8 cellular contexts compared by ENCODE assay signal in the genomic region with DNA sequence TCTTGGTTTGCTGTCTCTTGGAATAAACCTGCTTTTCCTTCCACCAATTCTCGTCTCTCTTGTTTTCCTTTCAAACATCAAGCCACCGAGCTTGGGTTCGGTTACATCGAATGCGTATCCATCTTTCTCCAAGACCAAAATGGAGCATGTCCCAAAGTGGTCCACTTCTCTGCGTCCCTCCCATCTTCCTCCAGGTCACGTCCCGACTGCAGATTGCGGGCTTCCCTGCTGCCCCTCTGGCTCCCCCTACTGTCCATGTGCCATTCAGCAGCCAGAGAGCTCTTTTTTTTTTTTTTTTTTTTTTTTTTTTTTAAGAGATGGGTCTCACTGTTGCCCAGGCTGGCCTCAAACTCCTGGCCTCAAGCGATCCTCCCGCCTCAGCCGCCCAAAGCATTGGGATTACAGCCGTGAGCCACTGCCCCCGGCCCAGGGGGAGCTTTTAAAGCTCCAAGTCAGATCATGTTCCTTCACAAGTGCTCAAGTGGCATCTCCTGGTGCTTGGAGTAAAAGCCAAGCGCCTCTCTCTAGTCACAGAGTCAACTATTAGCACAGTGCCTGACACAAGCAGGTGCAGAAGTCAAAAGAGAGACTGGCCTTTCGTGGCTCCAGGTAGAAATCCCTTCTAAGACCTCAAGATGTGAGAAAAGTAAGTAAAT. TPM values are rescaled to one million over a fixed set of nuclear protein-coding genes. Genes with fewer than 3 reads are reported as not detected.
A peak's percentile ranks its signal among the peaks of the same experiment; 100 is the strongest.
DNase-seq lines count a peak whose midpoint lies in the region; ATAC-seq, FAIRE-seq and TF ChIP-seq lines count a peak whose summit lies in the region.

No MANE protein-coding gene starts in this region.

- TF ChIP-seq CTCF in HepG2 (CRISPR knock-in tag; IDR thresholded peaks at IDR 0.05): peak; percentile 78

- intact Hi-C loops in HepG2 (cut with micrococcal nuclease; ENCODE audit: unreplicated experiment): no loop called here

- CTCF ChIA-PET in HepG2 (lab: Yijun Ruan, JAX; ENCODE audit: low intra/inter-chr PET ratio, low total read pairs): interaction anchor here (0.6 to 1.6 kb wide), 3 partner anchors 14 to 69 kb away, joined by 3 to 7 read pairs (median 4); no protein-coding TSS in a partner anchor

- 8% methylated on average over 16 of the region's 16 CpGs for WGBS in HepG2 (ENCODE audit: low lambda C conversion rate)

- peak; percentile 23 for FAIRE-seq in HepG2 (lab: Jason Lieb, UNC)

- H3K9ac ChIP-seq in HepG2 (ENCODE audit: insufficient read depth, low read depth, low read length): no peak overlapping the region

- H3K9me3 ChIP-seq in HepG2 (ENCODE audit: low read length): no peaks in the 10 kb centered on the region

- H3K27ac ChIP-seq in caudate nucleus (ENCODE audit: low read depth, low read length): no peak overlapping the region
- H3K27ac ChIP-seq in HepG2 (ENCODE audit: extremely low read length, insufficient read depth, low read length): no peak overlapping the region

- no peak overlapping the region for H3K4me2 ChIP-seq in HepG2 (ENCODE audit: low read depth, low read length)

- in situ Hi-C loops in HepG2 (cut with HindIII; ENCODE audit: extremely low pct_ligation_motif_present, low pct_unique_long_range_greater_than_20kb): no loop called here

- BruUV-seq in HepG2 (replicated peaks; lab: Mats Ljungman, UMichigan): no TSS peak

- no peak overlapping the region for H3K4me3 ChIP-seq in HepG2 (replicated peaks in 1 of 3; ENCODE audit: insufficient read depth in 1 of 3, low read depth in 2 of 3, low read length in 3 of 3)

- TF ChIP-seq EP300 in HepG2 (IDR thresholded peaks at IDR 0.05; ENCODE audit: low read depth in 2 of 2, low read length in 2 of 2): no peak
- no peak for TF ChIP-seq EP300 in HepG2 (CRISPR knock-in tag; IDR thresholded peaks at IDR 0.05; ENCODE audit: borderline replicate concordance)

- no peaks in the 10 kb centered on the region for H3K79me2 ChIP-seq in HepG2 (ENCODE audit: insufficient read depth, low read length)

- peaks cover 12% of the 10 kb centered on the region for H3K4me1 ChIP-seq in HepG2 (ENCODE audit: insufficient read depth, low read length)

- H3K27me3 ChIP-seq in HepG2 (ENCODE audit: control insufficient read depth in 1 of 2, insufficient read depth in 2 of 2, low read length in 2 of 2): peaks cover 0 to 10% of the 10 kb centered on the region in 2 experiments; a peak in 1 of 5 replicates

- POLR2A ChIA-PET in HepG2 (lab: Yijun Ruan, JAX): no interaction called here

- no peaks in the 10 kb centered on the region for H3K36me3 ChIP-seq in HepG2 (replicated peaks in 1 of 2; ENCODE audit: control insufficient read depth in 1 of 2, insufficient read depth in 2 of 2, low read length in 2 of 2)

- no peak for TF ChIP-seq POLR2A in HepG2 (IDR thresholded peaks at IDR 0.05; ENCODE audit: insufficient read depth in 1 of 2, low read depth in 2 of 2, low read length in 2 of 2)

- H2AFZ ChIP-seq in HepG2 (ENCODE audit: low read length): no peak overlapping the region

- ATAC-seq in HepG2: peak; percentile 36
- no peak for ATAC-seq in GM21367 (IDR thresholded peaks at IDR 0.05; ENCODE audit: unreplicated experiment)

- H4K20me1 ChIP-seq in HepG2 (ENCODE audit: insufficient read depth, low read length): no peaks in the 10 kb centered on the region

- TF ChIP-seq RAD21 in HepG2 (CRISPR knock-in tag; IDR thresholded peaks at IDR 0.05): no peak

- DNase-seq in NCI-H526 (lab: John Stamatoyannopoulos, UW) (peak; percentile 19 to 59), NCI-H526 treated with DMSO at 0.1 percent for 48 hours (lab: John Stamatoyannopoulos, UW) (no peak), NCI-H1436 (lab: John Stamatoyannopoulos, UW) (peak; percentile 59), caudate nucleus (lab: John Stamatoyannopoulos, UW) (peak in 46 of 61 donors; percentile 2 to 64 (median 22)), HepG2 (ENCODE audit: low spot score) (peak; percentile 57)
- DNase-seq in activated CD4-positive, CD25-positive, alpha-beta regulatory T cell treated with anti-CD3 and anti-CD28 coated beads, Interleukin-2, amount 50 U/mL, for 16 hours (ENCODE audit: low read depth, low spot score): peak; percentile 18
- peak; percentile 18 for DNase-seq in stimulated activated CD8-positive, alpha-beta memory T cell treated with anti-CD3 and anti-CD28 coated beads, Interleukin-12 subunit alpha, Interleukin-12 subunit beta, amount 100 ng/mL, for 4 hours (ENCODE audit: low read depth)

TF ChIP-seq in HepG2, 621 proteins besides CTCF, POLR2A, EP300 and RAD21 (continues in another document):
- peak; percentile 56 for TF ChIP-seq SMC3 (IDR thresholded peaks at IDR 0.05; ENCODE audit: low read length)
- TF ChIP-seq PTBP1 (IDR thresholded peaks at IDR 0.05; ENCODE audit: low read depth, low read length, poor library complexity, severe bottlenecking): peak; percentile 96

RNA-seq across cellular contexts. Expression of a gene that starts 10.0 kb away (rescaled TPM):
- 0.02 TPM in 1 of 2 replicates, not detected in the other for total RNA-seq in HepG2 (2016; rRNA removed; fragmentation: Illumina TruSeq; extraction: Trizol)
- not detected in 2 replicates for total RNA-seq in HepG2 (2016; cell fraction: cytosol; rRNA removed; fragmentation: Illumina TruSeq; extraction: Trizol; ENCODE audit: low read depth)
- total RNA-seq in HepG2 (2016; cell fraction: insoluble cytoplasmic fraction; rRNA removed; fragmentation: Illumina TruSeq; extraction: Trizol): 0.02 TPM in 1 of 2 replicates, not detected in the other
- total RNA-seq in HepG2 (2016; cell fraction: membrane; rRNA removed; fragmentation: Illumina TruSeq; extraction: Trizol): not detected in 2 replicates
- not detected in 2 replicates for total RNA-seq in HepG2 (2016; cell fraction: nucleus; rRNA removed; fragmentation: Illumina TruSeq; extraction: Trizol)
- 0.03 TPM in 1 of 2 replicates, not detected in the other for polyA plus RNA-seq in HepG2 (2011; rRNA removed)
- polyA plus RNA-seq in HepG2 (2011; cell fraction: cytosol; rRNA removed): not detected in 2 replicates
- 0.07 and 0.11 TPM in 2 replicates for polyA plus RNA-seq in HepG2 (2011; cell fraction: nucleus; rRNA removed)
- polyA plus RNA-seq in HepG2 (2012): not detected in 2 replicates
- polyA plus RNA-seq in HepG2 (2016; cell fraction: cytosol; fragmentation: Illumina TruSeq; extraction: Trizol; ENCODE audit: low read depth): not detected in 2 replicates
- polyA plus RNA-seq in HepG2 (2016; cell fraction: insoluble cytoplasmic fraction; fragmentation: Illumina TruSeq; extraction: Trizol; ENCODE audit: low read depth): not detected in 2 replicates
- not detected in 2 replicates for polyA plus RNA-seq in HepG2 (2016; cell fraction: membrane; fragmentation: Illumina TruSeq; extraction: Trizol; ENCODE audit: low read depth)
- polyA plus RNA-seq in HepG2 (2016; cell fraction: nucleus; fragmentation: Illumina TruSeq; extraction: Trizol; ENCODE audit: insufficient read depth, low read depth): not detected in 2 replicates
- polyA minus RNA-seq in HepG2 (2011; rRNA and poly(A)+ RNA removed; ENCODE audit: low replicate concordance): 0.16 TPM in 1 of 2 replicates, not detected in the other
- polyA minus RNA-seq in HepG2 (2011; cell fraction: cytosol; rRNA and poly(A)+ RNA removed): not detected in 2 replicates
- polyA minus RNA-seq in HepG2 (2011; cell fraction: nucleus; rRNA and poly(A)+ RNA removed): not detected in 2 replicates

RNA-seq across cellular contexts. Expression of a gene that starts 13.0 kb away (rescaled TPM):
- total RNA-seq in HepG2 (2016; rRNA removed; fragmentation: Illumina TruSeq; extraction: Trizol): not detected in 2 replicates
- not detected in 2 replicates for total RNA-seq in HepG2 (2016; cell fraction: cytosol; rRNA removed; fragmentation: Illumina TruSeq; extraction: Trizol; ENCODE audit: low read depth)
- total RNA-seq in HepG2 (2016; cell fraction: insoluble cytoplasmic fraction; rRNA removed; fragmentation: Illumina TruSeq; extraction: Trizol): not detected in 2 replicates
- not detected in 2 replicates for total RNA-seq in HepG2 (2016; cell fraction: membrane; rRNA removed; fragmentation: Illumina TruSeq; extraction: Trizol)
- not detected in 2 replicates for total RNA-seq in HepG2 (2016; cell fraction: nucleus; rRNA removed; fragmentation: Illumina TruSeq; extraction: Trizol)
- polyA plus RNA-seq in HepG2 (2011; rRNA removed): not detected in 2 replicates
- polyA plus RNA-seq in HepG2 (2011; cell fraction: cytosol; rRNA removed): not detected in 2 replicates
- polyA plus RNA-seq in HepG2 (2011; cell fraction: nucleus; rRNA removed): not detected in 2 replicates
- not detected in 2 replicates for polyA plus RNA-seq in HepG2 (2012)
- not detected in 2 replicates for polyA plus RNA-seq in HepG2 (2016; cell fraction: cytosol; fragmentation: Illumina TruSeq; extraction: Trizol; ENCODE audit: low read depth)
- not detected in 2 replicates for polyA plus RNA-seq in HepG2 (2016; cell fraction: insoluble cytoplasmic fraction; fragmentation: Illumina TruSeq; extraction: Trizol; ENCODE audit: low read depth)
- polyA plus RNA-seq in HepG2 (2016; cell fraction: membrane; fragmentation: Illumina TruSeq; extraction: Trizol; ENCODE audit: low read depth): not detected in 2 replicates
- not detected in 2 replicates for polyA plus RNA-seq in HepG2 (2016; cell fraction: nucleus; fragmentation: Illumina TruSeq; extraction: Trizol; ENCODE audit: insufficient read depth, low read depth)
- polyA minus RNA-seq in HepG2 (2011; rRNA and poly(A)+ RNA removed; ENCODE audit: low replicate concordance): not detected in 2 replicates
- not detected in 2 replicates for polyA minus RNA-seq in HepG2 (2011; cell fraction: cytosol; rRNA and poly(A)+ RNA removed)
- not detected in 2 replicates for polyA minus RNA-seq in HepG2 (2011; cell fraction: nucleus; rRNA and poly(A)+ RNA removed)
